In the genomic region with DNA sequence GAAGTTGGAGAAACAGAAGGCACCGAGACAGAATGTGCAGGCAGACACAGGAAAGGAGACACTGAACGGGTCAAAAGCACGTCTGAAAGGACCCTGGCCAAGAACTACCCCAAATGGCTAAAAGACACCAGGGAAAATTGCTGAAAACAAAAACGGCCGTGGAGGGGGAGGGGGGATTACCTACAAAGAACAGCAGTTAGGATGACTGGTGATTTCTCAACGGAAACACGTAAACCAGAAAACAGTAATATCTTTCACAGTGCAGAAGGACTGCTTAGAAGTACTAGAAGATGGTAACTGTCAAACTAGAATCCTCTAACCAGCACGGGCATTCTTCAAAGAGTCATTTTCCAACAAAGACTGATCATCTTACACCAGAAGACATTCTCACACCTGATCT, we compare ENCODE assay signal across 15 cellular contexts.
DNase-seq lines count a peak whose midpoint lies in the region; ATAC-seq and TF ChIP-seq lines count a peak whose summit lies in the region.
"Had no signal": no experiment of that assay in that cellular context is flagged by ENCODE, and none has a peak within 500 bp of the region (broad histone marks: within the 10 kb centered on the region; RNA-seq: fewer than 3 reads in every experiment).

No MANE protein-coding gene starts in this region.

- CTCF ChIA-PET in activated CD8-positive, alpha-beta T cell treated with anti-CD3 and anti-CD28 coated beads for 36 hours (lab: Charles Lee), result no interaction called here

- H3K4me3 ChIP-seq in muscle layer of colon (ENCODE audit: low read depth in 1 of 2, low read length in 2 of 2), result no peak overlapping the region
- H3K4me3 ChIP-seq in neuronal stem cell (ENCODE audit: low read length in 2 of 2), result no peak overlapping the region

- H3K4ac ChIP-seq in neuronal stem cell (ENCODE audit: low read length), result no peak overlapping the region

- H3K27ac ChIP-seq in muscle layer of colon (ENCODE audit: low read depth, low read length) (peak overlapping the region; percentile 19), neuronal stem cell (replicated peaks; ENCODE audit: low read length) (no peak overlapping the region)
- H3K27ac ChIP-seq: parathyroid adenoma had no signal

- H3K18ac ChIP-seq in neuronal stem cell (ENCODE audit: low read length), result no peak overlapping the region

- H3K9ac ChIP-seq in muscle layer of colon (ENCODE audit: low read length) (no peak overlapping the region), neuronal stem cell (ENCODE audit: low read depth, low read length, poor library complexity) (no peak overlapping the region)
- H3K9ac ChIP-seq: parathyroid adenoma had no signal

- no peak overlapping the region for H2BK15ac ChIP-seq in neuronal stem cell (ENCODE audit: low read length)

- peaks cover 91% of the 10 kb centered on the region for H3K4me1 Mint-ChIP-seq in activated naive CD4-positive, alpha-beta T cell treated with anti-CD3 and anti-CD28 coated beads, Interleukin-2, amount 50 U/mL, for 24 hours
- H3K4me1 Mint-ChIP-seq in activated CD8-positive, alpha-beta T cell treated with anti-CD3 and anti-CD28 coated beads for 36 hours (ENCODE audit: low read depth), result peaks cover 80% of the 10 kb centered on the region

- no peak for TF ChIP-seq CTCF in activated CD8-positive, alpha-beta T cell treated with anti-CD3 and anti-CD28 coated beads for 36 hours (IDR thresholded peaks at IDR 0.05)

- no peak overlapping the region for H3K23ac ChIP-seq in neuronal stem cell (ENCODE audit: low read depth, low read length, poor library complexity)

- no CpG with 5 or more reads among the region's 8 CpGs for WGBS in neuronal stem cell (ENCODE audit: extremely low coverage in 2 of 2, insufficient read length in 2 of 2, insufficient replicate concordance in 1 of 2), 2 donors

- no peak overlapping the region for H4K8ac ChIP-seq in neuronal stem cell (ENCODE audit: low read depth, low read length)

- peak; percentile 15 for ATAC-seq in activated CD8-positive, alpha-beta T cell treated with anti-CD3 and anti-CD28 coated beads for 36 hours
- no peak for ATAC-seq in SK-N-SH treated with all-trans-retinoic acid at 6 μM for 48 hours

- H3K27me3 Mint-ChIP-seq in activated naive CD4-positive, alpha-beta T cell treated with anti-CD3 and anti-CD28 coated beads, Interleukin-2, amount 50 U/mL, for 24 hours, result no peaks in the 10 kb centered on the region
- H3K27me3 Mint-ChIP-seq in activated CD8-positive, alpha-beta T cell treated with anti-CD3 and anti-CD28 coated beads for 36 hours, result no peaks in the 10 kb centered on the region

- intact Hi-C loops in activated CD8-positive, alpha-beta T cell treated with anti-CD3 and anti-CD28 coated beads for 36 hours (cut with micrococcal nuclease), result loop anchor here (10.0 kb wide), 1 partner anchor 113 kb away; no protein-coding TSS in a partner anchor

- H4K91ac ChIP-seq in neuronal stem cell (ENCODE audit: low read depth, low read length, poor library complexity), result no peak overlapping the region

- H2BK5ac ChIP-seq in neuronal stem cell (ENCODE audit: low read length), result no peak overlapping the region

- H3K14ac ChIP-seq in neuronal stem cell (ENCODE audit: low read length), result no peak overlapping the region

- H3K4me1 ChIP-seq in muscle layer of colon (ENCODE audit: insufficient read depth, low read length) (peaks cover 77% of the 10 kb centered on the region), neuronal stem cell (ENCODE audit: control insufficient read depth in 2 of 2, insufficient read depth in 1 of 2, low read depth in 1 of 2, low read length in 2 of 2) (peaks cover 4 to 6% of the 10 kb centered on the region in 2 donors)

- peaks cover 12% of the 10 kb centered on the region for H3K79me1 ChIP-seq in neuronal stem cell (ENCODE audit: low read depth, low read length)

- H3K27ac Mint-ChIP-seq in activated naive CD4-positive, alpha-beta T cell treated with anti-CD3 and anti-CD28 coated beads, Interleukin-2, amount 50 U/mL, for 24 hours, result peak overlapping the region; percentile 59
- peak overlapping the region; percentile 91 for H3K27ac Mint-ChIP-seq in activated CD8-positive, alpha-beta T cell treated with anti-CD3 and anti-CD28 coated beads for 36 hours

- H3K9me3 Mint-ChIP-seq in activated naive CD4-positive, alpha-beta T cell treated with anti-CD3 and anti-CD28 coated beads, Interleukin-2, amount 50 U/mL, for 24 hours, result no peaks in the 10 kb centered on the region
- peaks cover 10% of the 10 kb centered on the region for H3K9me3 Mint-ChIP-seq in activated CD8-positive, alpha-beta T cell treated with anti-CD3 and anti-CD28 coated beads for 36 hours

- no peak overlapping the region for H2AFZ ChIP-seq in neuronal stem cell (ENCODE audit: low read length)
- H2AFZ ChIP-seq: parathyroid adenoma had no signal

- H2BK12ac ChIP-seq in neuronal stem cell (ENCODE audit: low read length), result no peak overlapping the region

- H3K4me2 ChIP-seq in neuronal stem cell (ENCODE audit: insufficient read depth, low read length, poor library complexity, severe bottlenecking), result no peak overlapping the region

- H3K36me3 Mint-ChIP-seq in activated naive CD4-positive, alpha-beta T cell treated with anti-CD3 and anti-CD28 coated beads, Interleukin-2, amount 50 U/mL, for 24 hours, result peaks cover 4% of the 10 kb centered on the region
- peaks cover 5% of the 10 kb centered on the region for H3K36me3 Mint-ChIP-seq in activated CD8-positive, alpha-beta T cell treated with anti-CD3 and anti-CD28 coated beads for 36 hours (ENCODE audit: low read depth)

- no peak for DNase-seq in activated naive CD4-positive, alpha-beta T cell treated with Interleukin-2 at 50 U/mL for 16 hours
- DNase-seq in activated CD8-positive, alpha-beta T cell treated with anti-CD3 and anti-CD28 coated beads for 36 hours, result peak; percentile 50
- DNase-seq in NCI-H524 (lab: John Stamatoyannopoulos, UW) (no peak), neuronal stem cell (ENCODE audit: low spot score) (no peak)
- DNase-seq in activated effector memory CD4-positive, alpha-beta T cell treated with anti-CD3 and anti-CD28 coated beads, Interleukin-2, amount 50 U/mL, for 16 hours, result no peak
- DNase-seq: activated CD4-positive, alpha-beta T cell treated with anti-CD3 and anti-CD28 coated beads for 1 hour; cortex of kidney; GOT3; Karpas-422; mesendoderm; NCI-H1930 had no signal

- H3K36me3 ChIP-seq in muscle layer of colon (ENCODE audit: insufficient read depth, low read length) (no peaks in the 10 kb centered on the region), neuronal stem cell (replicated peaks in 1 of 2; ENCODE audit: control insufficient read depth in 2 of 2, insufficient read depth in 2 of 2, low read length in 2 of 2) (no peaks in the 10 kb centered on the region)

- H2AK5ac ChIP-seq in neuronal stem cell (ENCODE audit: low read depth, low read length), result no peak overlapping the region

- peak overlapping the region; percentile 75 for H3K4me3 Mint-ChIP-seq in activated naive CD4-positive, alpha-beta T cell treated with anti-CD3 and anti-CD28 coated beads, Interleukin-2, amount 50 U/mL, for 24 hours
- peak overlapping the region; percentile 13 for H3K4me3 Mint-ChIP-seq in activated CD8-positive, alpha-beta T cell treated with anti-CD3 and anti-CD28 coated beads for 36 hours

- no peaks in the 10 kb centered on the region for H3K9me3 ChIP-seq in muscle layer of colon (ENCODE audit: low read length)
- peaks cover 3 to 14% of the 10 kb centered on the region in 2 donors for H3K9me3 ChIP-seq in neuronal stem cell (replicated peaks in 1 of 2; ENCODE audit: control insufficient read depth in 2 of 2, insufficient read depth in 1 of 2, low read depth in 1 of 2, low read length in 2 of 2)

- no peak overlapping the region for H2BK120ac ChIP-seq in neuronal stem cell (ENCODE audit: low read depth, low read length)

- no peaks in the 10 kb centered on the region for H3K27me3 ChIP-seq in muscle layer of colon (ENCODE audit: control insufficient read depth in 1 of 2, insufficient read depth in 2 of 2, low read length in 2 of 2)
- no peaks in the 10 kb centered on the region for H3K27me3 ChIP-seq in neuronal stem cell (ENCODE audit: control insufficient read depth in 3 of 3, insufficient read depth in 3 of 3, low read depth in 1 of 3, low read length in 3 of 3)

- POLR2A ChIA-PET in activated CD8-positive, alpha-beta T cell treated with anti-CD3 and anti-CD28 coated beads for 36 hours (lab: Charles Lee), result interaction anchor here (1.4 kb wide), 1 partner anchor 9 kb away, joined by 3 read pairs; no protein-coding TSS in a partner anchor

TF ChIP-seq in SK-N-SH treated with all-trans-retinoic acid at 6 μM for 48 hours, 23 proteins besides CTCF, POLR2A, EP300 and RAD21 (continues in another document):
- TF ChIP-seq TCF4 (CRISPR knock-in tag; IDR thresholded peaks at IDR 0.05; ENCODE audit: borderline replicate concordance), result no peak
- no peak for TF ChIP-seq OSR1 (CRISPR knock-in tag; IDR thresholded peaks at IDR 0.05)
- TF ChIP-seq GLIS3 (CRISPR knock-in tag; IDR thresholded peaks at IDR 0.05), result no peak
- TF ChIP-seq ISL1 (CRISPR knock-in tag; IDR thresholded peaks at IDR 0.05), result no peak
- no peak for TF ChIP-seq CSDC2 (CRISPR knock-in tag; IDR thresholded peaks at IDR 0.05)
- TF ChIP-seq, protein P1, sequence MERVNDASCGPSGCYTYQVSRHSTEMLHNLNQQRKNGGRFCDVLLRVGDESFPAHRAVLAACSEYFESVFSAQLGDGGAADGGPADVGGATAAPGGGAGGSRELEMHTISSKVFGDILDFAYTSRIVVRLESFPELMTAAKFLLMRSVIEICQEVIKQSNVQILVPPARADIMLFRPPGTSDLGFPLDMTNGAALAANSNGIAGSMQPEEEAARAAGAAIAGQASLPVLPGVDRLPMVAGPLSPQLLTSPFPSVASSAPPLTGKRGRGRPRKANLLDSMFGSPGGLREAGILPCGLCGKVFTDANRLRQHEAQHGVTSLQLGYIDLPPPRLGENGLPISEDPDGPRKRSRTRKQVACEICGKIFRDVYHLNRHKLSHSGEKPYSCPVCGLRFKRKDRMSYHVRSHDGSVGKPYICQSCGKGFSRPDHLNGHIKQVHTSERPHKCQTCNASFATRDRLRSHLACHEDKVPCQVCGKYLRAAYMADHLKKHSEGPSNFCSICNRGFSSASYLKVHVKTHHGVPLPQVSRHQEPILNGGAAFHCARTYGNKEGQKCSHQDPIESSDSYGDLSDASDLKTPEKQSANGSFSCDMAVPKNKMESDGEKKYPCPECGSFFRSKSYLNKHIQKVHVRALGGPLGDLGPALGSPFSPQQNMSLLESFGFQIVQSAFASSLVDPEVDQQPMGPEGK (CRISPR knock-in tag; IDR thresholded peaks at IDR 0.05; ENCODE audit: borderline replicate concordance), result no peak
- no peak for TF ChIP-seq TOX (CRISPR knock-in tag; IDR thresholded peaks at IDR 0.05; ENCODE audit: borderline replicate concordance)
- no peak for TF ChIP-seq ESRRG (CRISPR knock-in tag; IDR thresholded peaks at IDR 0.05)
